ENCODE assay signal across 13 cellular contexts in genomic region chr16:85424260-85425060, GRCh38.
DNase-seq lines count a peak whose midpoint lies in the region; ATAC-seq lines count a peak whose summit lies in the region.
"Had no signal": no experiment of that assay in that cellular context is flagged by ENCODE, and none has a peak within 500 bp of the region (broad histone marks: within the 10 kb centered on the region; RNA-seq: fewer than 3 reads in every experiment).

No MANE protein-coding gene starts in this region.

- intact Hi-C loops in left ventricle myocardium superior (cut with micrococcal nuclease) (loop anchor here (10.0 kb wide), 1 partner anchor 180 kb away; no protein-coding TSS in a partner anchor), aorta (cut with DNase I) (loop anchor here (10.0 kb wide), 3 partner anchors 120 to 310 kb away; partner anchors contain the start of gene CIBAR2 (in 1 of the 2))

- no peaks in the 10 kb centered on the region for H3K36me3 Mint-ChIP-seq in activated naive CD8-positive, alpha-beta T cell treated with anti-CD3 and anti-CD28 coated beads, Interleukin-2, amount 10 ng/mL, durations not matched to agents 7 days and 5 days
- no peaks in the 10 kb centered on the region for H3K36me3 Mint-ChIP-seq in activated naive CD8-positive, alpha-beta T cell treated with anti-CD3 and anti-CD28 coated beads for 36 hours
- H3K36me3 Mint-ChIP-seq in T-helper 17 cell (ENCODE audit: low read depth) = peaks cover 4% of the 10 kb centered on the region
- H3K36me3 Mint-ChIP-seq: CD8-positive, alpha-beta T cell had no signal

- H3K27ac Mint-ChIP-seq in activated naive CD8-positive, alpha-beta T cell treated with anti-CD3 and anti-CD28 coated beads, Interleukin-2, amount 10 ng/mL, durations not matched to agents 7 days and 5 days = no peak overlapping the region
- H3K27ac Mint-ChIP-seq in activated naive CD8-positive, alpha-beta T cell treated with anti-CD3 and anti-CD28 coated beads for 36 hours = no peak overlapping the region
- no peak overlapping the region for H3K27ac Mint-ChIP-seq in T-helper 17 cell
- H3K27ac Mint-ChIP-seq: CD8-positive, alpha-beta T cell had no signal

- H3K27ac ChIP-seq in aorta (ENCODE audit: low read depth in 1 of 2, low read length in 2 of 2) = no peak overlapping the region
- H3K27ac ChIP-seq: epithelial cell of prostate, thoracic aorta had no signal

- 76 to 78% methylated on average over 34 of the region's 34 CpGs for WGBS in aorta, 2 donors

- ATAC-seq in activated naive CD8-positive, alpha-beta T cell treated with anti-CD3 and anti-CD28 coated beads, Interleukin-2, amount 10 ng/mL, durations not matched to agents 7 days and 5 days (ENCODE audit: low read depth) = no peak
- no peak for ATAC-seq in T-helper 17 cell
- no peak for ATAC-seq in left ventricle myocardium superior
- no peak for ATAC-seq in aorta (ENCODE audit: low FRiP score)
- ATAC-seq: CD8-positive, alpha-beta T cell had no signal

- H3K27me3 Mint-ChIP-seq in activated naive CD8-positive, alpha-beta T cell treated with anti-CD3 and anti-CD28 coated beads, Interleukin-2, amount 10 ng/mL, durations not matched to agents 7 days and 5 days = peaks cover 5% of the 10 kb centered on the region
- no peaks in the 10 kb centered on the region for H3K27me3 Mint-ChIP-seq in activated naive CD8-positive, alpha-beta T cell treated with anti-CD3 and anti-CD28 coated beads for 36 hours
- peaks cover 30% of the 10 kb centered on the region for H3K27me3 Mint-ChIP-seq in T-helper 17 cell

- POLR2A ChIA-PET in activated naive CD8-positive, alpha-beta T cell treated with anti-CD3 and anti-CD28 coated beads, Interleukin-2, amount 10 ng/mL, durations not matched to agents 7 days and 5 days (lab: Charles Lee) = no interaction called here

- no peaks in the 10 kb centered on the region for H3K9me3 ChIP-seq in T-helper 17 cell (ENCODE audit: control insufficient read depth, low read length, poor library complexity, severe bottlenecking)
- no peaks in the 10 kb centered on the region for H3K9me3 ChIP-seq in aorta (ENCODE audit: control insufficient read depth, low read length)
- H3K9me3 ChIP-seq: thoracic aorta had no signal

- no peaks in the 10 kb centered on the region for H3K36me3 ChIP-seq in aorta (ENCODE audit: control insufficient read depth in 1 of 2, insufficient read depth in 2 of 2, low read length in 1 of 2)
- H3K36me3 ChIP-seq: thoracic aorta had no signal

- no peaks in the 10 kb centered on the region for H3K9me3 Mint-ChIP-seq in activated naive CD8-positive, alpha-beta T cell treated with anti-CD3 and anti-CD28 coated beads, Interleukin-2, amount 10 ng/mL, durations not matched to agents 7 days and 5 days
- no peaks in the 10 kb centered on the region for H3K9me3 Mint-ChIP-seq in activated naive CD8-positive, alpha-beta T cell treated with anti-CD3 and anti-CD28 coated beads for 36 hours
- H3K9me3 Mint-ChIP-seq: CD8-positive, alpha-beta T cell had no signal

- no peak overlapping the region for H3K4me3 Mint-ChIP-seq in activated naive CD8-positive, alpha-beta T cell treated with anti-CD3 and anti-CD28 coated beads, Interleukin-2, amount 10 ng/mL, durations not matched to agents 7 days and 5 days
- H3K4me3 Mint-ChIP-seq in activated naive CD8-positive, alpha-beta T cell treated with anti-CD3 and anti-CD28 coated beads for 36 hours = no peak overlapping the region
- H3K4me3 Mint-ChIP-seq in T-helper 17 cell = no peak overlapping the region
- H3K4me3 Mint-ChIP-seq: CD8-positive, alpha-beta T cell had no signal

- DNase-seq in activated naive CD8-positive, alpha-beta T cell treated with anti-CD3 and anti-CD28 coated beads, Interleukin-2, amount 10 ng/mL, durations not matched to agents 7 days and 5 days = peak; percentile 26
- DNase-seq in activated naive CD8-positive, alpha-beta T cell treated with anti-CD3 and anti-CD28 coated beads for 36 hours = no peak
- DNase-seq in T-helper 17 cell = peak in 2 of 3 donors; percentile 2 to 4
- DNase-seq in left ventricle myocardium superior = peak; percentile 19
- peak; percentile 35 to 71 for DNase-seq in aorta
- no peak for DNase-seq in kidney tubule cell (ENCODE audit: low spot score)
- no peak for DNase-seq in activated CD4-positive, alpha-beta T cell treated with anti-CD3 and anti-CD28 coated beads for 1 hour
- DNase-seq: activated gamma-delta T cell, hippocampal formation had no signal

- no peaks in the 10 kb centered on the region for H3K27me3 ChIP-seq in aorta (ENCODE audit: control insufficient read depth in 1 of 2, insufficient read depth in 2 of 2, low read length in 1 of 2)

- H3K4me1 Mint-ChIP-seq in activated naive CD8-positive, alpha-beta T cell treated with anti-CD3 and anti-CD28 coated beads, Interleukin-2, amount 10 ng/mL, durations not matched to agents 7 days and 5 days = peaks cover 2% of the 10 kb centered on the region
- H3K4me1 Mint-ChIP-seq in activated naive CD8-positive, alpha-beta T cell treated with anti-CD3 and anti-CD28 coated beads for 36 hours = peaks cover 2% of the 10 kb centered on the region
- peaks cover 5% of the 10 kb centered on the region for H3K4me1 Mint-ChIP-seq in T-helper 17 cell

- no peaks in the 10 kb centered on the region for H3K4me1 ChIP-seq in aorta (ENCODE audit: control insufficient read depth in 1 of 2, insufficient read depth in 2 of 2, low read length in 2 of 2)

- H3K4me3 ChIP-seq in aorta (ENCODE audit: low read length in 2 of 2) = no peak overlapping the region
- H3K4me3 ChIP-seq: lung, thoracic aorta had no signal

Comparison
In these comparisons a context has a peak if more than half of its experiments do, and no peak if none do; other contexts are left out.
1. DNase-seq: peak in activated naive CD8-positive, alpha-beta T cell treated with anti-CD3 and anti-CD28 coated beads, Interleukin-2, amount 10 ng/mL, durations not matched to agents 7 days and 5 days (single experiment), T-helper 17 cell (2 of 3), left ventricle myocardium superior (single experiment) and aorta (2 of 2); none in activated naive CD8-positive, alpha-beta T cell treated with anti-CD3 and anti-CD28 coated beads for 36 hours (single experiment), kidney tubule cell (single experiment) and activated CD4-positive, alpha-beta T cell treated with anti-CD3 and anti-CD28 coated beads for 1 hour (single experiment).